21 cellular contexts compared by ENCODE assay signal in the genomic region with DNA sequence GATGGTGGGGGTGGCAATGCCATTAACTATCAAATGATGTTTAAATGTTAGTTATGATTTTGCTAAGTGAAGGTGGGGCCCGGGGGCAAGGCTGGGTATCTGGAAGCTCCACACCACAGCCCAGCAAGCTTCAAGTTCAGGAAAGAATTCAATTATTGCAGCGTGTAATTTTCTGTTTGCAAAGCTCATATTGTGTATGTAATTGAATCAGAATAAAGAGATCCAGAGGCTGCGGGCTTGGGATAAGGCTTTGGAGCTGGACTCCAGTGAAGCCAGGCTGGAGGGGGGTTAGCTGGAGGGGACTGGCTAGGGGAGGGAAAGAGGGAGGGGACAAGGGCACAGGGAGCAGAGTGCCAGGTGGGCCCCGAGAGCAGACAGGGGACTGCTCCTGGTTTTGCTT.
"Had no signal": no experiment of that assay in that cellular context is flagged by ENCODE, and none has a peak within 500 bp of the region (broad histone marks: within the 10 kb centered on the region; RNA-seq: fewer than 3 reads in every experiment).

No MANE protein-coding gene starts in this region.

- H3K27ac ChIP-seq: heart right ventricle, lower lobe of right lung, tibial artery had no signal

- H3K4me1 ChIP-seq: lower lobe of right lung, tibial artery had no signal

- H3K9me3 ChIP-seq: heart right ventricle, lower lobe of right lung, tibial artery had no signal

- H3K36me3 ChIP-seq: heart right ventricle, lower lobe of right lung, tibial artery had no signal

- H3K4me3 ChIP-seq: heart right ventricle, lower lobe of right lung, tibial artery had no signal

- ATAC-seq: activated naive CD4-positive, alpha-beta T cell treated with anti-CD3 and anti-CD28 coated beads, Interleukin-2, amount 50 U/mL, for 72 hours; activated T-helper 17 cell treated with anti-CD3 and anti-CD28 coated beads, Interleukin-2, amount 50 U/mL, for 72 hours; heart right ventricle; lower lobe of right lung; naive thymus-derived CD4-positive, alpha-beta T cell; sciatic nerve; stimulated activated effector memory CD8-positive, alpha-beta T cell treated with anti-CD3 and anti-CD28 coated beads, Interleukin-12 subunit alpha, Interleukin-12 subunit beta, amount 100 ng/mL, for 72 hours; stimulated activated naive CD8-positive, alpha-beta T cell treated with anti-CD3 and anti-CD28 coated beads, Interleukin-15, amount 100 ng/mL, for 72 hours had no signal

- DNase-seq: activated CD4-positive, alpha-beta T cell treated with anti-CD3 and anti-CD28 coated beads for 1 hour; activated CD4-positive, alpha-beta T cell treated with anti-CD3 and anti-CD28 coated beads, Interleukin-2, amount 50 U/mL, for 1 hour; activated T-cell treated with anti-CD3 and anti-CD28 coated beads, Interleukin-2, amount 50 U/mL, for 24 hours; aorta; caudate nucleus; effector CD4-positive, alpha-beta T cell; erythroblast; foreskin fibroblast; heart right ventricle; islet precursor cell; lower lobe of right lung; naive thymus-derived CD4-positive, alpha-beta T cell; posterior cingulate gyrus; small intestine; stimulated activated CD4-positive, alpha-beta T cell treated with anti-CD3 and anti-CD28 coated beads, Interleukin-2, amount 100 ng/mL, for 24 hours; stimulated activated naive CD8-positive, alpha-beta T cell treated with anti-CD3 and anti-CD28 coated beads, Interleukin-15, amount 100 ng/mL, for 72 hours; tibial artery had no signal
